In the genomic region with DNA sequence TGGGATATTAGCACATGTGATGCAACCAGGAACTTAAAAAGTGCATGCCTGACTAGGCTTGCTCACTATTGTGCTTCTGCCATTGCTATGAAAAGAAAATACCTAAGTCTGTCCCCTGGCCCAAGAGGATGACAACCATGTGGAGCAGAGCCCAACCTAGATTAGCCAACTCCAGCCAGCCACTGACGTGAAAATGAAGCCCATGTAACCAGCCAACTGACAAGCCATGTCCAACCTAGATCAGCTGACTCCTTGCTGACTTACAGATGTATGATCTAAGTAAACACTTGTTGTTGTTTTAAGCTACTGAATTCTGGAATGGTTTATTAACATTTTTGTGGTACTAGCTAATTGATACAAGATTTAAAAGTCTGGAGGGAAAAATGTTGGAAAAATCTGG, we compare ENCODE assay signal across 1 cellular context.
TF ChIP-seq lines count a peak whose summit lies in the region.

No MANE protein-coding gene starts in this region.

TF ChIP-seq in K562, 482 proteins besides CTCF, POLR2A, EP300 and RAD21 (continued from another document):
- TF ChIP-seq C11orf30 (IDR thresholded peaks at IDR 0.05; ENCODE audit: low read depth) (no peak), RCOR1 (IDR thresholded peaks at IDR 0.05; ENCODE audit: borderline replicate concordance in 1 of 2, low read depth in 2 of 2, low read length in 2 of 2) (no peak), ZNF3 (CRISPR knock-in tag; IDR thresholded peaks at IDR 0.05) (no peak)
- TF ChIP-seq, protein P1, sequence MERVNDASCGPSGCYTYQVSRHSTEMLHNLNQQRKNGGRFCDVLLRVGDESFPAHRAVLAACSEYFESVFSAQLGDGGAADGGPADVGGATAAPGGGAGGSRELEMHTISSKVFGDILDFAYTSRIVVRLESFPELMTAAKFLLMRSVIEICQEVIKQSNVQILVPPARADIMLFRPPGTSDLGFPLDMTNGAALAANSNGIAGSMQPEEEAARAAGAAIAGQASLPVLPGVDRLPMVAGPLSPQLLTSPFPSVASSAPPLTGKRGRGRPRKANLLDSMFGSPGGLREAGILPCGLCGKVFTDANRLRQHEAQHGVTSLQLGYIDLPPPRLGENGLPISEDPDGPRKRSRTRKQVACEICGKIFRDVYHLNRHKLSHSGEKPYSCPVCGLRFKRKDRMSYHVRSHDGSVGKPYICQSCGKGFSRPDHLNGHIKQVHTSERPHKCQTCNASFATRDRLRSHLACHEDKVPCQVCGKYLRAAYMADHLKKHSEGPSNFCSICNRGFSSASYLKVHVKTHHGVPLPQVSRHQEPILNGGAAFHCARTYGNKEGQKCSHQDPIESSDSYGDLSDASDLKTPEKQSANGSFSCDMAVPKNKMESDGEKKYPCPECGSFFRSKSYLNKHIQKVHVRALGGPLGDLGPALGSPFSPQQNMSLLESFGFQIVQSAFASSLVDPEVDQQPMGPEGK (CRISPR knock-in tag; IDR thresholded peaks at IDR 0.05; ENCODE audit: borderline replicate concordance) = no peak
- TF ChIP-seq, protein P2, sequence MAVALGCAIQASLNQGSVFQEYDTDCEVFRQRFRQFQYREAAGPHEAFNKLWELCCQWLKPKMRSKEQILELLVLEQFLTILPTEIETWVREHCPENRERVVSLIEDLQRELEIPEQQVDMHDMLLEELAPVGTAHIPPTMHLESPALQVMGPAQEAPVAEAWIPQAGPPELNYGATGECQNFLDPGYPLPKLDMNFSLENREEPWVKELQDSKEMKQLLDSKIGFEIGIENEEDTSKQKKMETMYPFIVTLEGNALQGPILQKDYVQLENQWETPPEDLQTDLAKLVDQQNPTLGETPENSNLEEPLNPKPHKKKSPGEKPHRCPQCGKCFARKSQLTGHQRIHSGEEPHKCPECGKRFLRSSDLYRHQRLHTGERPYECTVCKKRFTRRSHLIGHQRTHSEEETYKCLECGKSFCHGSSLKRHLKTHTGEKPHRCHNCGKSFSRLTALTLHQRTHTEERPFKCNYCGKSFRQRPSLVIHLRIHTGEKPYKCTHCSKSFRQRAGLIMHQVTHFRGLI (CRISPR knock-in tag; IDR thresholded peaks at IDR 0.05) = no peak
